ENCODE assay signal across 11 cellular contexts in the genomic region with DNA sequence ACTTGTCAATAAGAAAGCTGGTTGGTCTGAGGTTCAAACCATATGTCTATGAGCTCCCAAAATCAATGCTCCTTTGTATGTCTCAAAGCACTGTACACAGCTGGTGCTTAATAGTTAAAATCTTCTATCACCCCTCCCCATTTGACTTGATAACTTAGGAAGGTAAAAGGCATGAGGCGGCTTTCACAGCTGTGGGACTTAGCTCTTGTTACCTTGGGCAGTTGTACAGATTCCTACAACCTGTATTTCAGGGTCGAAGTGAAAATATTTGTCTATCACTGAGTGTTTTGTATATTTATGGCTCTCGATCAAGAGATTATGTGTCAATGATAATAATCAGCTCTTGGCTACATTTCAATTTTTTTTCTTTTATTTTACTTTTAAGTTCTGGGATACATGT. TPM values are rescaled to one million over a fixed set of nuclear protein-coding genes. Genes with fewer than 3 reads are reported as not detected.
A peak's percentile ranks its signal among the peaks of the same experiment; 100 is the strongest.
DNase-seq lines count a peak whose midpoint lies in the region; ATAC-seq and TF ChIP-seq lines count a peak whose summit lies in the region.
"Had no signal": no experiment of that assay in that cellular context is flagged by ENCODE, and none has a peak within 500 bp of the region (broad histone marks: within the 10 kb centered on the region; RNA-seq: fewer than 3 reads in every experiment).

No MANE protein-coding gene starts in this region.

- H3K4me3 Mint-ChIP-seq in activated T-cell treated with anti-CD3 and anti-CD28 coated beads, Interleukin-2, amount 50 U/mL, for 24 hours, result peak overlapping the region; percentile 92
- H3K4me3 Mint-ChIP-seq in central memory CD8-positive, alpha-beta T cell, result peak overlapping the region; percentile 94

- in situ Hi-C loops in ACHN (cut with HindIII; ENCODE audit: low pct_ligation_motif_present, low pct_unique_long_range_greater_than_20kb, low sequenced_read_pairs), result no loop called here

- no peaks in the 10 kb centered on the region for H3K27me3 Mint-ChIP-seq in activated T-cell treated with anti-CD3 and anti-CD28 coated beads, Interleukin-2, amount 50 U/mL, for 24 hours
- no peaks in the 10 kb centered on the region for H3K27me3 Mint-ChIP-seq in central memory CD8-positive, alpha-beta T cell

- H3K36me3 ChIP-seq in MG63 (peaks cover 46% of the 10 kb centered on the region), parathyroid adenoma (ENCODE audit: control insufficient read depth, insufficient read depth, low read length) (no peaks in the 10 kb centered on the region)

- ATAC-seq in central memory CD8-positive, alpha-beta T cell (replicated peaks; ENCODE audit: extremely low read depth, poor library complexity, severe bottlenecking), result no peak

- H3K9ac ChIP-seq in parathyroid adenoma, result no peak overlapping the region

- H3K27me3 ChIP-seq in MG63 (no peaks in the 10 kb centered on the region), parathyroid adenoma (ENCODE audit: control insufficient read depth, insufficient read depth, low read length) (no peaks in the 10 kb centered on the region)
- H3K27me3 ChIP-seq: spleen had no signal

- no peak for TF ChIP-seq CTCF in parathyroid adenoma (IDR thresholded peaks at IDR 0.05)

- peaks cover 67% of the 10 kb centered on the region for H3K36me3 Mint-ChIP-seq in activated T-cell treated with anti-CD3 and anti-CD28 coated beads, Interleukin-2, amount 50 U/mL, for 24 hours (ENCODE audit: low read depth)
- H3K36me3 Mint-ChIP-seq in central memory CD8-positive, alpha-beta T cell (ENCODE audit: insufficient read depth), result peaks cover 27% of the 10 kb centered on the region

- H3K79me2 ChIP-seq in parathyroid adenoma, result peaks cover 30% of the 10 kb centered on the region

- H3K4me2 ChIP-seq in parathyroid adenoma (ENCODE audit: low read length), result no peak overlapping the region

- H3K4me3 ChIP-seq in MG63 (peak overlapping the region; percentile 87), parathyroid adenoma (ENCODE audit: low read depth, low read length) (no peak overlapping the region)

- peaks cover 52% of the 10 kb centered on the region for H3K4me1 Mint-ChIP-seq in activated T-cell treated with anti-CD3 and anti-CD28 coated beads, Interleukin-2, amount 50 U/mL, for 24 hours (ENCODE audit: low read depth)
- H3K4me1 Mint-ChIP-seq in central memory CD8-positive, alpha-beta T cell, result peaks cover 44% of the 10 kb centered on the region

- H3K9me3 ChIP-seq in MG63 (no peaks in the 10 kb centered on the region), parathyroid adenoma (ENCODE audit: control insufficient read depth, low read length) (no peaks in the 10 kb centered on the region)
- H3K9me3 ChIP-seq: spleen had no signal

- no peaks in the 10 kb centered on the region for H3K9me3 Mint-ChIP-seq in activated T-cell treated with anti-CD3 and anti-CD28 coated beads, Interleukin-2, amount 50 U/mL, for 24 hours
- no peaks in the 10 kb centered on the region for H3K9me3 Mint-ChIP-seq in central memory CD8-positive, alpha-beta T cell

- H3K27ac Mint-ChIP-seq in activated T-cell treated with anti-CD3 and anti-CD28 coated beads, Interleukin-2, amount 50 U/mL, for 24 hours, result peak overlapping the region; percentile 95
- peak overlapping the region; percentile 92 for H3K27ac Mint-ChIP-seq in central memory CD8-positive, alpha-beta T cell (ENCODE audit: low read depth)

- DNase-seq in activated T-cell treated with anti-CD3 and anti-CD28 coated beads, Interleukin-2, amount 50 U/mL, for 24 hours, result no peak
- DNase-seq in activated T-cell treated with anti-CD3 and anti-CD28 coated beads, Interleukin-2, amount 50 U/mL, for 48 hours, result no peak
- DNase-seq in MG63, result no peak
- no peak for DNase-seq in central memory CD8-positive, alpha-beta T cell (ENCODE audit: low spot score in 2 of 2)
- no peak for DNase-seq in NCI-H146 treated with DMSO at 0.1 percent for 48 hours (lab: John Stamatoyannopoulos, UW; ENCODE audit: unreplicated experiment)
- DNase-seq in ACHN, result no peak
- DNase-seq in RKO (ENCODE audit: low spot score), result no peak
- DNase-seq: cortex of kidney, spleen, T-helper 9 cell had no signal

- H2AFZ ChIP-seq in parathyroid adenoma, result peak overlapping the region; percentile 74

- peaks cover 6% of the 10 kb centered on the region for H3K4me1 ChIP-seq in parathyroid adenoma

- H3K27ac ChIP-seq in parathyroid adenoma, result no peak overlapping the region

RNA-seq across cellular contexts. Expression of a gene that starts 1.0 kb away (rescaled TPM):
- 40.4 and 43.5 TPM in 2 replicates for total RNA-seq in MG63 (2014; rRNA removed; shearing (Covaris generic); ENCODE audit: low replicate concordance)

RNA-seq across cellular contexts. Expression of a gene that starts 31.6 kb away (rescaled TPM):
- 68.3 and 94.6 TPM in 2 replicates for total RNA-seq in MG63 (2014; rRNA removed; shearing (Covaris generic); ENCODE audit: low replicate concordance)
